ENCODE assay signal across 29 cellular contexts in genomic region chr9:85077954-85078353, GRCh38.
"Had no signal": no experiment of that assay in that cellular context is flagged by ENCODE, and none has a peak within 500 bp of the region (broad histone marks: within the 10 kb centered on the region; RNA-seq: fewer than 3 reads in every experiment).

No MANE protein-coding gene starts in this region.

- H3K4me3 ChIP-seq: adrenal gland, ascending aorta, heart right ventricle, left lung, lung, smooth muscle cell, testis, vagina had no signal

- H3K36me3 Mint-ChIP-seq: activated naive CD8-positive, alpha-beta T cell; immature natural killer cell; naive B cell; stimulated activated naive B cell treated with anti-CD40 and anti-IgM and Interleukin-4, amounts not matched to agents 10 μg/mL and 1 μg/mL and 100 μg/mL, for 72 hours; type B pancreatic cell had no signal

- H3K9me3 Mint-ChIP-seq: activated T-cell treated with anti-CD3 and anti-CD28 coated beads, Interleukin-2, amount 50 U/mL, for 24 hours; immature natural killer cell; stimulated activated naive B cell treated with anti-CD40 and anti-IgM and Interleukin-4, amounts not matched to agents 10 μg/mL and 1 μg/mL and 100 μg/mL, for 72 hours had no signal

- H3K4me2 ChIP-seq: smooth muscle cell had no signal

- H3K27me3 ChIP-seq: adrenal gland, ascending aorta, brain microvascular endothelial cell, heart right ventricle, left lung, testis, vagina had no signal

- H3K4me1 ChIP-seq: adrenal gland, ascending aorta, heart right ventricle, left lung, testis, vagina had no signal

- H3K36me3 ChIP-seq: adrenal gland, ascending aorta, brain microvascular endothelial cell, heart right ventricle, left lung, vagina, WERI-Rb-1 had no signal

- H3K27me3 Mint-ChIP-seq: dendritic cell treated with granulocyte-macrophage colony-stimulating factor and Interleukin-4, amounts not matched to agents 40 ng/mL and 50 ng/mL, for 4 days; type B pancreatic cell had no signal

- ATAC-seq: activated T-helper 17 cell treated with anti-CD3 and anti-CD28 coated beads, Interleukin-2, amount 50 U/mL, for 72 hours; heart right ventricle; left lung; sciatic nerve; stimulated activated naive B cell treated with anti-CD40 and anti-IgM and Interleukin-4, amounts not matched to agents 10 μg/mL and 1 μg/mL and 100 μg/mL, for 72 hours had no signal

- H3K27ac Mint-ChIP-seq: activated naive CD8-positive, alpha-beta T cell; activated T-cell treated with anti-CD3 and anti-CD28 coated beads, Interleukin-2, amount 50 U/mL, for 24 hours; activated T-helper 17 cell treated with anti-CD3 and anti-CD28 coated beads, Interleukin-2, amount 50 U/mL, for 72 hours; dendritic cell treated with granulocyte-macrophage colony-stimulating factor and Interleukin-4, amounts not matched to agents 40 ng/mL and 50 ng/mL, for 4 days; immature natural killer cell; naive B cell; stimulated activated naive B cell treated with anti-CD40 and anti-IgM and Interleukin-4, amounts not matched to agents 10 μg/mL and 1 μg/mL and 100 μg/mL, for 72 hours; type B pancreatic cell had no signal

- H3K4me1 Mint-ChIP-seq: activated T-helper 17 cell treated with anti-CD3 and anti-CD28 coated beads, Interleukin-2, amount 50 U/mL, for 72 hours; immature natural killer cell; naive B cell; stimulated activated naive B cell treated with anti-CD40 and anti-IgM and Interleukin-4, amounts not matched to agents 10 μg/mL and 1 μg/mL and 100 μg/mL, for 72 hours had no signal

- DNase-seq: activated CD4-positive, alpha-beta T cell treated with anti-CD3 and anti-CD28 coated beads for 1 hour; activated CD8-positive, alpha-beta memory T cell treated with anti-CD3 and anti-CD28 coated beads for 24 hours; activated CD8-positive, alpha-beta memory T cell treated with anti-CD3 and anti-CD28 coated beads, Interleukin-2, amount 50 U/mL, for 4 hours; activated naive CD4-positive, alpha-beta T cell; activated T-cell treated with anti-CD3 and anti-CD28 coated beads, Interleukin-2, amount 50 U/mL, for 24 hours; brain microvascular endothelial cell; caudate nucleus; effector CD4-positive, alpha-beta T cell; erythroblast; foreskin fibroblast; heart right ventricle; immature natural killer cell; left lung; naive B cell; occipital lobe; stimulated activated CD4-positive, alpha-beta T cell treated with anti-CD3 and anti-CD28 coated beads, Interleukin-15, amount 100 ng/mL, for 24 hours; stimulated activated naive B cell treated with anti-CD40 and anti-IgM and Interleukin-4, amounts not matched to agents 10 μg/mL and 1 μg/mL and 100 μg/mL, for 72 hours; testis; WERI-Rb-1 had no signal

- H3K4me3 Mint-ChIP-seq: activated naive CD8-positive, alpha-beta T cell; activated T-cell treated with anti-CD3 and anti-CD28 coated beads, Interleukin-2, amount 50 U/mL, for 24 hours; activated T-helper 17 cell treated with anti-CD3 and anti-CD28 coated beads, Interleukin-2, amount 50 U/mL, for 72 hours; dendritic cell treated with granulocyte-macrophage colony-stimulating factor and Interleukin-4, amounts not matched to agents 40 ng/mL and 50 ng/mL, for 4 days; immature natural killer cell; stimulated activated naive B cell treated with anti-CD40 and anti-IgM and Interleukin-4, amounts not matched to agents 10 μg/mL and 1 μg/mL and 100 μg/mL, for 72 hours; type B pancreatic cell had no signal

- H3K27ac ChIP-seq: adrenal gland, ascending aorta, brain microvascular endothelial cell, heart right ventricle, left lung, testis, vagina, WERI-Rb-1 had no signal

- H3K9me3 ChIP-seq: adrenal gland, ascending aorta, heart right ventricle, testis, vagina had no signal
